In genomic region chr3:107522510-107523360, GRCh38 we compare ENCODE assay signal across 8 cellular contexts. TPM values are rescaled to one million over a fixed set of nuclear protein-coding genes. Genes with fewer than 3 reads are reported as not detected.
DNase-seq lines count a peak whose midpoint lies in the region; ATAC-seq, FAIRE-seq and TF ChIP-seq lines count a peak whose summit lies in the region.

TSS of gene BBX (plus strand) at chr3:107522962. CDS start at chr3:107710461, 187,499 bp downstream.

- peak; percentile 96 for ATAC-seq in HG02840 (IDR thresholded peaks at IDR 0.05; ENCODE audit: low FRiP score, unreplicated experiment)
- peak; percentile 96 for ATAC-seq in activated naive CD8-positive, alpha-beta T cell treated with anti-CD3 and anti-CD28 coated beads, Interleukin-2, amount 50 U/mL, for 24 hours
- ATAC-seq in Right ventricle myocardium superior (ENCODE audit: poor library complexity): peak; percentile 95
- ATAC-seq in pancreas: peak; percentile 88 to 94 (median 91)

- FAIRE-seq in GM12891 (lab: Jason Lieb, UNC) (peak; percentile 91), pancreas (lab: Jason Lieb, UNC) (no peak)

- peak; percentile 32 for DNase-seq in GM12891 (ENCODE audit: insufficient read length, low spot score)
- peak; percentile 86 for DNase-seq in NCI-H1436 (lab: John Stamatoyannopoulos, UW)
- DNase-seq in T follicular helper cell (ENCODE audit: low read depth): peak; percentile 86
- peak; percentile 88 for DNase-seq in activated naive CD8-positive, alpha-beta T cell treated with anti-CD3 and anti-CD28 coated beads, Interleukin-2, amount 50 U/mL, for 24 hours
- peak; percentile 96 for DNase-seq in Right ventricle myocardium superior
- peak; percentile 87 to 96 (median 90) for DNase-seq in pancreas
- peak; percentile 93 for DNase-seq in thyroid gland

- H3K4me3 ChIP-seq in pancreas: peak within 1 kb of the TSS; percentile 50 to 94 (median 80)
- peak within 1 kb of the TSS; percentile 75 to 86 (median 82) for H3K4me3 ChIP-seq in thyroid gland (replicated peaks in 1 of 3)

- intact Hi-C loops in Right ventricle myocardium superior (cut with DNase I) (loop anchor here (5.0 kb wide), 1 partner anchor 90 kb away; no protein-coding TSS in a partner anchor), pancreas (cut with DNase I) (no loop called here), thyroid gland (cut with DNase I) (loop anchor here (5.0 kb wide), 1 partner anchor 90 kb away; no protein-coding TSS in a partner anchor)

- peaks cover 3% of the 10 kb centered on the region for H3K36me3 Mint-ChIP-seq in activated naive CD8-positive, alpha-beta T cell treated with anti-CD3 and anti-CD28 coated beads, Interleukin-2, amount 50 U/mL, for 24 hours (ENCODE audit: low read depth)

- H3K27ac Mint-ChIP-seq in activated naive CD8-positive, alpha-beta T cell treated with anti-CD3 and anti-CD28 coated beads, Interleukin-2, amount 50 U/mL, for 24 hours: peak within 1 kb of the TSS; percentile 91

- H3K9me3 ChIP-seq in pancreas (no peaks in the 10 kb centered on the region), thyroid gland (no peaks in the 10 kb centered on the region)

- WGBS in pancreas, 2 donors: 0 to 1% methylated on average over 51 of the region's 51 CpGs
- 1 to 2% methylated on average over 12 to 28 of the region's 51 CpGs for WGBS in thyroid gland, 2 donors

- H3K27ac ChIP-seq in pancreas (peak within 1 kb of the TSS; percentile 85 to 97 (median 88)), thyroid gland (peak within 1 kb of the TSS; percentile 98)

- peaks cover 33% of the 10 kb centered on the region for H3K4me1 Mint-ChIP-seq in activated naive CD8-positive, alpha-beta T cell treated with anti-CD3 and anti-CD28 coated beads, Interleukin-2, amount 50 U/mL, for 24 hours

- H3K27me3 Mint-ChIP-seq in activated naive CD8-positive, alpha-beta T cell treated with anti-CD3 and anti-CD28 coated beads, Interleukin-2, amount 50 U/mL, for 24 hours: no peaks in the 10 kb centered on the region

- no peak for TF ChIP-seq POLR2A in GM12891 (IDR thresholded peaks at IDR 0.05; ENCODE audit: low read depth, low read length)
- peak; percentile 51 to 97 for TF ChIP-seq POLR2A in thyroid gland (IDR thresholded peaks at IDR 0.05)

- H3K9me3 Mint-ChIP-seq in activated naive CD8-positive, alpha-beta T cell treated with anti-CD3 and anti-CD28 coated beads, Interleukin-2, amount 50 U/mL, for 24 hours: no peaks in the 10 kb centered on the region

- H3K4me3 Mint-ChIP-seq in activated naive CD8-positive, alpha-beta T cell treated with anti-CD3 and anti-CD28 coated beads, Interleukin-2, amount 50 U/mL, for 24 hours: peak within 1 kb of the TSS; percentile 90

- H3K4me1 ChIP-seq in pancreas (peaks cover 0 to 8% (median 4%) of the 10 kb centered on the region in 3 donors), thyroid gland (peaks cover 6 to 8% of the 10 kb centered on the region in 2 donors)

- H3K36me3 ChIP-seq in pancreas (no peaks in the 10 kb centered on the region), thyroid gland (no peaks in the 10 kb centered on the region)

- TF ChIP-seq CTCF in pancreas (IDR thresholded peaks at IDR 0.05) (no peak), thyroid gland (IDR thresholded peaks at IDR 0.05) (no peak)

- H3K27me3 ChIP-seq in pancreas: no peaks in the 10 kb centered on the region
- no peaks in the 10 kb centered on the region for H3K27me3 ChIP-seq in thyroid gland

TF ChIP-seq in GM12891, 5 proteins besides CTCF, POLR2A, EP300 and RAD21:
- no peak for TF ChIP-seq PAX5 (IDR thresholded peaks at IDR 0.05; ENCODE audit: insufficient read depth, low read length, severe bottlenecking)
- TF ChIP-seq POU2F2 (IDR thresholded peaks at IDR 0.05; ENCODE audit: low read depth, low read length): peak; percentile 58; the same call in 1 of the 2 replicates

RNA-seq across cellular contexts. Expression of gene BBX, which starts in this region (rescaled TPM):
- polyA plus RNA-seq in GM12891 (2012; ENCODE audit: low read depth, missing spikeins): 11.1 TPM
- total RNA-seq in Right ventricle myocardium superior: 31.7 TPM
- 10 to 100 TPM; 17.7 to 43.8 (median 22.1) TPM for total RNA-seq in pancreas
- 1 to 10 TPM; 3.9 to 6.8 TPM for polyA plus RNA-seq in pancreas
- 100 to 1,000 TPM in 2 of 4 donors, 10 to 100 TPM in 2; 73.0 to 216 (median 106) TPM for total RNA-seq in thyroid gland

Comparison
In these comparisons a context has a peak if more than half of its experiments do, and no peak if none do; other contexts are left out.
1. Peak in every context shown above with its lines: DNase-seq, ATAC-seq, H3K4me3 ChIP-seq and H3K27ac ChIP-seq.
2. DNase-seq: peak in every context shown above with its lines; median percentile 96 in Right ventricle myocardium superior; 93 in thyroid gland; 90 in pancreas; 88 in activated naive CD8-positive, alpha-beta T cell treated with anti-CD3 and anti-CD28 coated beads, Interleukin-2, amount 50 U/mL, for 24 hours; 86 in NCI-H1436; 86 in T follicular helper cell; 32 in GM12891.
3. intact Hi-C loops: an anchor here in Right ventricle myocardium superior (5.0 kb wide) and thyroid gland (5.0 kb wide); none called in pancreas.